28 cellular contexts compared by ENCODE assay signal in genomic region chr1:214621178-214621577, GRCh38.
"Had no signal": no experiment of that assay in that cellular context is flagged by ENCODE, and none has a peak within 500 bp of the region (broad histone marks: within the 10 kb centered on the region; RNA-seq: fewer than 3 reads in every experiment).

No MANE protein-coding gene starts in this region.

- H3K27ac ChIP-seq: colonic mucosa, epithelial cell of prostate, gastrocnemius medialis, neural progenitor cell, prostate gland, right atrium auricular region, suprapubic skin, transverse colon had no signal

- H2AFZ ChIP-seq: neural progenitor cell had no signal

- DNase-seq: colonic mucosa; effector CD8-positive, alpha-beta T cell; endodermal cell; foreskin fibroblast; gastrocnemius medialis; head of caudate nucleus; midbrain; naive thymus-derived CD4-positive, alpha-beta T cell; stimulated activated CD4-positive, alpha-beta T cell treated with anti-CD3 and anti-CD28 coated beads, Interleukin-12 subunit alpha, Interleukin-12 subunit beta, amount 100 ng/mL, for 4 hours; stimulated activated CD4-positive, alpha-beta T cell treated with anti-CD3 and anti-CD28 coated beads, Interleukin-1b, Interleukin-23, amount 100 ng/mL, for 48 hours; stimulated activated CD4-positive, alpha-beta T cell treated with anti-CD3 and anti-CD28 coated beads, Interleukin-4, amount 100 ng/mL, for 1 hour; stimulated activated CD8-positive, alpha-beta memory T cell treated with anti-CD3 and anti-CD28 coated beads, Interleukin-4, amount 100 ng/mL, for 48 hours; stimulated activated naive CD4-positive, alpha-beta T cell; stimulated activated naive CD8-positive, alpha-beta T cell treated with anti-CD3 and anti-CD28 coated beads, Interleukin-15, amount 100 ng/mL, for 72 hours; transverse colon had no signal

- H3K27me3 ChIP-seq: colonic mucosa, gastrocnemius medialis, neural progenitor cell, right atrium auricular region, suprapubic skin, transverse colon had no signal

- H3K4me2 ChIP-seq: neural progenitor cell, smooth muscle cell had no signal

- H3K9ac ChIP-seq: neural progenitor cell had no signal

- H3K27me3 Mint-ChIP-seq: dendritic cell treated with granulocyte-macrophage colony-stimulating factor and Interleukin-4, amounts not matched to agents 40 ng/mL and 50 ng/mL, for 4 days; memory B cell; naive thymus-derived CD4-positive, alpha-beta T cell; stimulated activated naive CD8-positive, alpha-beta T cell treated with anti-CD3 and anti-CD28 coated beads, Interleukin-15, amount 100 ng/mL, for 72 hours had no signal

- ATAC-seq: esophagus mucosa; gastrocnemius medialis; left lobe of liver; naive thymus-derived CD4-positive, alpha-beta T cell; sciatic nerve; stimulated activated naive CD8-positive, alpha-beta T cell treated with anti-CD3 and anti-CD28 coated beads, Interleukin-15, amount 100 ng/mL, for 72 hours had no signal

- H3K27ac Mint-ChIP-seq: dendritic cell treated with granulocyte-macrophage colony-stimulating factor and Interleukin-4, amounts not matched to agents 40 ng/mL and 50 ng/mL, for 4 days; endodermal cell; memory B cell; naive thymus-derived CD4-positive, alpha-beta T cell; nephron; neural progenitor cell; stimulated activated naive CD8-positive, alpha-beta T cell treated with anti-CD3 and anti-CD28 coated beads, Interleukin-15, amount 100 ng/mL, for 72 hours had no signal

- H3K9me3 Mint-ChIP-seq: dendritic cell treated with granulocyte-macrophage colony-stimulating factor and Interleukin-4, amounts not matched to agents 40 ng/mL and 50 ng/mL, for 4 days; endodermal cell; memory B cell; nephron; neural progenitor cell; stimulated activated naive CD8-positive, alpha-beta T cell treated with anti-CD3 and anti-CD28 coated beads, Interleukin-15, amount 100 ng/mL, for 72 hours had no signal

- H3K4me1 Mint-ChIP-seq: endodermal cell, memory B cell, nephron, neural progenitor cell had no signal

- H3K4me3 ChIP-seq: colonic mucosa, gastrocnemius medialis, lung, neural progenitor cell, prostate gland, right atrium auricular region, smooth muscle cell, suprapubic skin, transverse colon had no signal

- H3K4me3 Mint-ChIP-seq: dendritic cell treated with granulocyte-macrophage colony-stimulating factor and Interleukin-4, amounts not matched to agents 40 ng/mL and 50 ng/mL, for 4 days; endodermal cell; memory B cell; naive thymus-derived CD4-positive, alpha-beta T cell; nephron; neural progenitor cell; stimulated activated naive CD8-positive, alpha-beta T cell treated with anti-CD3 and anti-CD28 coated beads, Interleukin-15, amount 100 ng/mL, for 72 hours had no signal

- H3K36me3 Mint-ChIP-seq: memory B cell had no signal

- H3K36me3 ChIP-seq: colonic mucosa, gastrocnemius medialis, prostate gland, right atrium auricular region, suprapubic skin, transverse colon had no signal

- H3K9me3 ChIP-seq: colonic mucosa, gastrocnemius medialis, prostate gland, right atrium auricular region, suprapubic skin, transverse colon had no signal

- H3K4me1 ChIP-seq: colonic mucosa, gastrocnemius medialis, neural progenitor cell, prostate gland, right atrium auricular region, suprapubic skin, transverse colon had no signal
